24 cellular contexts compared by ENCODE assay signal in the genomic region with DNA sequence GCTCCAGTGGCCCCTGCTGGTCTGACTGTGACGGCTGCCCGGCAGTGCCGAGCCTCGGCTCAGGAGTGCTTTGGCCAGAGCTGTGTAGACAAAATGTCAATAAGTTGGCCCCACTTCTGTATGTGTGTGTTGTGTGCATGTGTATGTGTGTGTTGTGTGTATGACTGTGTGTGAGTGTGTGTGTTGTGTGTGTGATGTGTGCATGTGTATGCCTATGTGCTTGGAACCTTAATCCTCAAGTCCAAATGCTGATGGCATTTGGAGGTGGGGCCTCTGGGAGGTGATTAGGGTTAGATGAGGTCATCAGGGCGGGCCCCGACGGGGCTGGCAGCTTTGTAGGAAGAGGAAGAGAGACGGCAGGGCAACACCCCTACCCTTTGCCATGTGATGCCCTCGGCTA.
"Had no signal": no experiment of that assay in that cellular context is flagged by ENCODE, and none has a peak within 500 bp of the region (broad histone marks: within the 10 kb centered on the region; RNA-seq: fewer than 3 reads in every experiment).

No MANE protein-coding gene starts in this region.

- H3K4me1 ChIP-seq: gastrocnemius medialis, parathyroid adenoma, suprapubic skin, transverse colon, upper lobe of right lung, uterus had no signal

- H3K4me3 ChIP-seq: gastrocnemius medialis, mucosa of descending colon, smooth muscle cell, suprapubic skin, transverse colon, upper lobe of right lung, uterus had no signal

- H3K79me2 ChIP-seq: parathyroid adenoma had no signal

- H3K27ac ChIP-seq: gastrocnemius medialis, parathyroid adenoma, suprapubic skin, transverse colon, upper lobe of right lung, uterus had no signal

- H2AFZ ChIP-seq: parathyroid adenoma had no signal

- H3K4me2 ChIP-seq: smooth muscle cell had no signal

- H3K9me3 ChIP-seq: gastrocnemius medialis, suprapubic skin, transverse colon, upper lobe of right lung, uterus had no signal

- H3K9ac ChIP-seq: parathyroid adenoma had no signal

- ATAC-seq: effector memory CD8-positive, alpha-beta T cell; gastrocnemius medialis; left lobe of liver; mucosa of descending colon; natural killer cell treated with Interleukin-12 subunit alpha and Interleukin-12 subunit beta and Interleukin-15 and Interleukin-18, amount 100 ng/mL, for 72 hours; sciatic nerve; stimulated activated naive CD8-positive, alpha-beta T cell treated with anti-CD3 and anti-CD28 coated beads, Interleukin-15, amount 100 ng/mL, for 72 hours; upper lobe of right lung had no signal

- H3K27me3 ChIP-seq: gastrocnemius medialis, transverse colon, upper lobe of right lung, uterus had no signal

- H3K36me3 ChIP-seq: gastrocnemius medialis, suprapubic skin, transverse colon, upper lobe of right lung, uterus had no signal

- DNase-seq: cortex of kidney; effector memory CD8-positive, alpha-beta T cell; erythroblast; gastrocnemius medialis; head of caudate nucleus; kidney; mesenchymal stem cell; mucosa of descending colon; naive B cell; stimulated activated CD4-positive, alpha-beta T cell treated with anti-CD3 and anti-CD28 coated beads, Interleukin-12 subunit alpha, Interleukin-12 subunit beta, amount 100 ng/mL, for 4 hours; stimulated activated CD4-positive, alpha-beta T cell treated with anti-CD3 and anti-CD28 coated beads, Interleukin-1b, Interleukin-23, amount 100 ng/mL, for 48 hours; stimulated activated CD4-positive, alpha-beta T cell treated with anti-CD3 and anti-CD28 coated beads, Interleukin-4, amount 100 ng/mL, for 1 hour; stimulated activated CD8-positive, alpha-beta memory T cell treated with anti-CD3 and anti-CD28 coated beads, Interleukin-4, amount 100 ng/mL, for 48 hours; stimulated activated naive CD4-positive, alpha-beta T cell; stimulated activated naive CD8-positive, alpha-beta T cell treated with anti-CD3 and anti-CD28 coated beads, Interleukin-15, amount 100 ng/mL, for 72 hours; transverse colon; upper lobe of right lung; uterus had no signal
